ENCODE assay signal across 13 cellular contexts in genomic region chr2:133755515-133756311, GRCh38.
DNase-seq lines count a peak whose midpoint lies in the region; ATAC-seq, FAIRE-seq and TF ChIP-seq lines count a peak whose summit lies in the region.
"Had no signal": no experiment of that assay in that cellular context is flagged by ENCODE, and none has a peak within 500 bp of the region (broad histone marks: within the 10 kb centered on the region; RNA-seq: fewer than 3 reads in every experiment).

No MANE protein-coding gene starts in this region.

- CTCF ChIA-PET in endothelial cell of umbilical vein (lab: Charles Lee), result interaction anchor here (0.7 to 2.2 kb wide), 4 partner anchors 24 to 585 kb away, joined by 3 to 10 read pairs (median 4); no protein-coding TSS in a partner anchor

- WGBS in aorta, 2 donors, result 16 to 19% methylated on average over 7 of the region's 7 CpGs
- WGBS in spleen, 5 donors, result 62 to 71% (median 69%) methylated on average over 7 of the region's 7 CpGs

- FAIRE-seq in endothelial cell of umbilical vein (lab: Jason Lieb, UNC), result no peak
- FAIRE-seq: colon had no signal

- no TSS peak for BruUV-seq in endothelial cell of umbilical vein (replicated peaks; lab: Mats Ljungman, UMichigan)

- H4K20me1 ChIP-seq in endothelial cell of umbilical vein (replicated peaks; ENCODE audit: control insufficient read depth, extremely low read depth, insufficient read depth, low read length), result no peaks in the 10 kb centered on the region

- H3K9ac ChIP-seq in endothelial cell of umbilical vein (replicated peaks; ENCODE audit: extremely low read depth, insufficient read depth, low read length), result no peak overlapping the region

- POLR2A ChIA-PET in endothelial cell of umbilical vein (lab: Charles Lee), result no interaction called here

- intact Hi-C loops in Right ventricle myocardium inferior (cut with DNase I), result no loop called here
- intact Hi-C loops in cardiac septum (cut with DNase I), result no loop called here
- intact Hi-C loops in endothelial cell of umbilical vein (cut with micrococcal nuclease), result no loop called here
- intact Hi-C loops in lower lobe of right lung (cut with DNase I), result no loop called here
- intact Hi-C loops in aorta (cut with DNase I), result no loop called here
- intact Hi-C loops in spleen (cut with DNase I; ENCODE audit: low total_unique reads), result no loop called here
- intact Hi-C loops in left colon (cut with DNase I, micrococcal nuclease), result no loop called here

- no peaks in the 10 kb centered on the region for H3K9me1 ChIP-seq in endothelial cell of umbilical vein (replicated peaks; ENCODE audit: control insufficient read depth, extremely low read depth, insufficient read depth, low read length)

- DNase-seq in Right ventricle myocardium inferior (ENCODE audit: missing footprints) (no peak), cardiac septum (ENCODE audit: low spot score) (no peak), endothelial cell of umbilical vein (ENCODE audit: low read depth, low spot score) (peak; percentile 94), lower lobe of right lung (no peak), aorta (no peak), NCI-H1694 treated with DMSO at 0.1 percent for 48 hours (lab: John Stamatoyannopoulos, UW) (no peak), spleen (no peak), left colon (no peak)
- DNase-seq: activated CD4-positive, alpha-beta T cell treated with anti-CD3 and anti-CD28 coated beads for 1 hour; GDM1; KG1; NCI-H2227 treated with DMSO at 0.1 percent for 48 hours had no signal

- H3K4me2 ChIP-seq in endothelial cell of umbilical vein (ENCODE audit: insufficient read depth, low read length), result no peak overlapping the region

- peak; percentile 80 for ATAC-seq in Right ventricle myocardium inferior
- peak; percentile 32 to 42 for ATAC-seq in lower lobe of right lung
- peak; percentile 83 for ATAC-seq in aorta (ENCODE audit: low FRiP score)
- no peak for ATAC-seq in left colon

- H3K4me1 ChIP-seq in endothelial cell of umbilical vein (ENCODE audit: control insufficient read depth, extremely low read depth, insufficient read depth, low read length) (no peaks in the 10 kb centered on the region), lower lobe of right lung (no peaks in the 10 kb centered on the region), aorta (ENCODE audit: control insufficient read depth in 1 of 2, insufficient read depth in 2 of 2, low read length in 2 of 2) (peaks cover 0 to 6% of the 10 kb centered on the region in 2 donors), spleen (no peaks in the 10 kb centered on the region)

- TF ChIP-seq CTCF in endothelial cell of umbilical vein (IDR thresholded peaks at IDR 0.05; ENCODE audit: extremely low read depth in 1 of 2, insufficient read depth in 1 of 2, low read depth in 1 of 2, low read length in 2 of 2) (no peak), lower lobe of right lung (IDR thresholded peaks at IDR 0.05) (no peak), spleen (IDR thresholded peaks at IDR 0.05 in 8 of 11, conservative IDR thresholded peaks at IDR 0.05 in 3 of 11) (no peak)

- no peaks in the 10 kb centered on the region for H3K79me2 ChIP-seq in endothelial cell of umbilical vein (ENCODE audit: control insufficient read depth, insufficient read depth, low read length)

- H3K27me3 ChIP-seq in endothelial cell of umbilical vein (ENCODE audit: control insufficient read depth in 2 of 2, insufficient read depth in 2 of 2, low read length in 2 of 2), result no peaks in the 10 kb centered on the region
- H3K27me3 ChIP-seq in lower lobe of right lung (ENCODE audit: low read depth), result no peaks in the 10 kb centered on the region
- no peaks in the 10 kb centered on the region for H3K27me3 ChIP-seq in aorta (ENCODE audit: control insufficient read depth in 1 of 2, insufficient read depth in 2 of 2, low read length in 1 of 2)
- H3K27me3 ChIP-seq in spleen (replicated peaks in 1 of 7), result no peaks in the 10 kb centered on the region

- no peak for TF ChIP-seq POLR2A in endothelial cell of umbilical vein (IDR thresholded peaks at IDR 0.05; ENCODE audit: low read depth, low read length)
- TF ChIP-seq POLR2A in spleen (IDR thresholded peaks at IDR 0.05), result no peak

- no peak overlapping the region for H2AFZ ChIP-seq in endothelial cell of umbilical vein (ENCODE audit: low read depth, low read length)

- no peak overlapping the region for H3K4me3 ChIP-seq in endothelial cell of umbilical vein (replicated peaks in 1 of 3; ENCODE audit: insufficient read depth in 1 of 3, low read depth in 1 of 3, low read length in 3 of 3)
- H3K4me3 ChIP-seq in lower lobe of right lung, result no peak overlapping the region
- no peak overlapping the region for H3K4me3 ChIP-seq in aorta (ENCODE audit: low read length in 2 of 2)
- H3K4me3 ChIP-seq in spleen, result no peak overlapping the region

- dilution Hi-C loops in endothelial cell of umbilical vein (cut with MboI; ENCODE audit: extremely low pct_ligation_motif_present, low sequenced_read_pairs), result no loop called here

- H3K36me3 ChIP-seq in endothelial cell of umbilical vein (ENCODE audit: control insufficient read depth in 2 of 2, extremely low read depth in 1 of 2, insufficient read depth in 2 of 2, low read length in 2 of 2), result no peaks in the 10 kb centered on the region
- H3K36me3 ChIP-seq in lower lobe of right lung, result no peaks in the 10 kb centered on the region
- no peaks in the 10 kb centered on the region for H3K36me3 ChIP-seq in aorta (ENCODE audit: control insufficient read depth in 1 of 2, insufficient read depth in 2 of 2, low read length in 1 of 2)
- H3K36me3 ChIP-seq in spleen, result no peaks in the 10 kb centered on the region

- no peak overlapping the region for H3K27ac ChIP-seq in endothelial cell of umbilical vein (ENCODE audit: insufficient read depth, low read depth, low read length)
- H3K27ac ChIP-seq in lower lobe of right lung, result no peak overlapping the region
- H3K27ac ChIP-seq in aorta (ENCODE audit: low read depth in 1 of 2, low read length in 2 of 2), result peak overlapping the region in 1 of 2 donors; percentile 58
- H3K27ac ChIP-seq in spleen, result no peak overlapping the region

- H3K9me3 ChIP-seq in endothelial cell of umbilical vein (replicated peaks; ENCODE audit: control insufficient read depth, insufficient read depth, low read length) (no peaks in the 10 kb centered on the region), lower lobe of right lung (no peaks in the 10 kb centered on the region), aorta (ENCODE audit: control insufficient read depth, low read length) (no peaks in the 10 kb centered on the region), spleen (no peaks in the 10 kb centered on the region)

TF ChIP-seq in endothelial cell of umbilical vein, 7 proteins besides CTCF, POLR2A, EP300 and RAD21:
- TF ChIP-seq EZH2 (IDR thresholded peaks at IDR 0.05; ENCODE audit: borderline replicate concordance, low read depth, low read length, severe bottlenecking) (no peak), FOS (IDR thresholded peaks at IDR 0.05; ENCODE audit: borderline replicate concordance, insufficient read depth, low read length) (no peak), MAX (IDR thresholded peaks at IDR 0.05; ENCODE audit: insufficient read depth, insufficient read length) (no peak), MYC (IDR thresholded peaks at IDR 0.05; ENCODE audit: low read depth, low read length) (no peak), POLR2AphosphoS5 (IDR thresholded peaks at IDR 0.05; ENCODE audit: insufficient read depth, low read depth, low read length) (no peak)
